Comparison of ENCODE assay signal across 29 cellular contexts in genomic region chr18:30175621-30176225, GRCh38.
"Had no signal": no experiment of that assay in that cellular context is flagged by ENCODE, and none has a peak within 500 bp of the region (broad histone marks: within the 10 kb centered on the region; RNA-seq: fewer than 3 reads in every experiment).

No MANE protein-coding gene starts in this region.

- H3K4me2 ChIP-seq: hepatocyte had no signal

- FAIRE-seq: TTC549 had no signal

- H3K27ac ChIP-seq: gastroesophageal sphincter, hepatocyte, left ventricle myocardium inferior, right lobe of liver, thyroid gland, upper lobe of right lung, WERI-Rb-1 had no signal

- ATAC-seq: activated CD4-positive, CD25-positive, alpha-beta regulatory T cell treated with anti-CD3 and anti-CD28 coated beads, Interleukin-2, amount 50 U/mL, for 24 hours; effector memory CD8-positive, alpha-beta T cell; gastroesophageal sphincter; mucosa of descending colon; natural killer cell treated with Interleukin-12 subunit alpha and Interleukin-12 subunit beta and Interleukin-15 and Interleukin-18, amount 100 ng/mL, for 72 hours; right lobe of liver; stimulated activated effector memory CD8-positive, alpha-beta T cell treated with anti-CD3 and anti-CD28 coated beads, Interleukin-12 subunit alpha, Interleukin-12 subunit beta, amount 100 ng/mL, for 72 hours; upper lobe of right lung had no signal

- H3K9me3 ChIP-seq: right lobe of liver, thyroid gland, upper lobe of right lung had no signal

- DNase-seq: activated CD4-positive, alpha-beta memory T cell treated with anti-CD3 and anti-CD28 coated beads for 36 hours; activated CD4-positive, alpha-beta T cell treated with anti-CD3 and anti-CD28 coated beads for 48 hours; activated CD8-positive, alpha-beta memory T cell treated with anti-CD3 and anti-CD28 coated beads, Interleukin-2, amount 50 U/mL, for 48 hours; activated naive CD4-positive, alpha-beta T cell treated with anti-CD3 and anti-CD28 coated beads, Interleukin-2, amount 10 ng/mL, durations not matched to agents 7 days and 5 days; activated naive CD8-positive, alpha-beta T cell treated with anti-CD3 and anti-CD28 coated beads, Interleukin-2, amount 10 ng/mL, durations not matched to agents 7 days and 5 days; activated T-cell treated with anti-CD3 and anti-CD28 coated beads, Interleukin-2, amount 50 U/mL, for 24 hours; amniotic stem cell; caudate nucleus; cortex of kidney; effector memory CD8-positive, alpha-beta T cell; erythroblast; islet precursor cell; left ventricle myocardium inferior; right lobe of liver; stimulated activated CD4-positive, alpha-beta T cell treated with anti-CD3 and anti-CD28 coated beads, Interleukin-12 subunit alpha, Interleukin-12 subunit beta, amount 100 ng/mL, for 4 hours; stimulated activated CD4-positive, alpha-beta T cell treated with anti-CD3 and anti-CD28 coated beads, Interleukin-4, amount 100 ng/mL, for 24 hours; stimulated activated naive CD8-positive, alpha-beta T cell treated with anti-CD3 and anti-CD28 coated beads, Interleukin-15, amount 100 ng/mL, for 72 hours; T-helper 9 cell; thyroid gland; upper lobe of right lung; WERI-Rb-1 had no signal

- H3K27me3 ChIP-seq: gastroesophageal sphincter, hepatocyte, right lobe of liver, thyroid gland, upper lobe of right lung had no signal

- H2AFZ ChIP-seq: hepatocyte had no signal

- H3K79me2 ChIP-seq: hepatocyte had no signal

- H3K4me3 ChIP-seq: gastroesophageal sphincter, hepatocyte, left ventricle myocardium inferior, lung, mucosa of descending colon, right lobe of liver, thyroid gland, upper lobe of right lung had no signal

- H3K4me1 ChIP-seq: gastroesophageal sphincter, left ventricle myocardium inferior, right lobe of liver, thyroid gland, upper lobe of right lung had no signal

- H3K36me3 ChIP-seq: gastroesophageal sphincter, left ventricle myocardium inferior, right lobe of liver, thyroid gland, upper lobe of right lung, WERI-Rb-1 had no signal
